Comparison of ENCODE assay signal across 18 cellular contexts in genomic region chr9:72200452-72200851, GRCh38. TPM values are rescaled to one million over a fixed set of nuclear protein-coding genes. Genes with fewer than 3 reads are reported as not detected.
DNase-seq lines count a peak whose midpoint lies in the region; ATAC-seq and TF ChIP-seq lines count a peak whose summit lies in the region.
"Had no signal": no experiment of that assay in that cellular context is flagged by ENCODE, and none has a peak within 500 bp of the region (broad histone marks: within the 10 kb centered on the region; RNA-seq: fewer than 3 reads in every experiment).

No MANE protein-coding gene starts in this region.

- H3K9me3 Mint-ChIP-seq in WTC11, result no peaks in the 10 kb centered on the region; the same call in 1 of the 2 replicates
- H3K9me3 Mint-ChIP-seq: HFFc6 had no signal

- no peaks in the 10 kb centered on the region for H3K36me3 Mint-ChIP-seq in WTC11
- H3K36me3 Mint-ChIP-seq: CD4-positive, alpha-beta memory T cell had no signal

- DNase-seq in SIG-M5 treated with dmso at 0.1 percent for 504 hours (lab: John Stamatoyannopoulos, UW; ENCODE audit: unreplicated experiment) (peak; percentile 67), SIG-M5 (lab: John Stamatoyannopoulos, UW) (no peak), WTC11 (ENCODE audit: low spot score) (no peak), left colon (no peak)
- no peak for DNase-seq in activated T-cell treated with anti-CD3 and anti-CD28 coated beads, Interleukin-2, amount 50 U/mL, for 1 hour
- DNase-seq: AML-193; Calu3; CD4-positive, alpha-beta memory T cell; DMS79 treated with DMSO at 0.1 percent for 48 hours; GF-D8; GOT3; H7; HFFc6 had no signal

- H3K4me3 Mint-ChIP-seq in WTC11, result no peak overlapping the region
- H3K4me3 Mint-ChIP-seq: CD4-positive, alpha-beta memory T cell; HFFc6 had no signal

- H3K27me3 Mint-ChIP-seq in WTC11 (ENCODE audit: low read depth), result no peaks in the 10 kb centered on the region; the same call in 1 of the 2 replicates

- peaks cover 3% of the 10 kb centered on the region; the same call in 1 of the 2 replicates for H3K4me1 Mint-ChIP-seq in WTC11
- H3K4me1 Mint-ChIP-seq: CD4-positive, alpha-beta memory T cell had no signal

- no peak for TF ChIP-seq CTCF in WTC11 (IDR thresholded peaks at IDR 0.05)

- POLR2A ChIA-PET in WTC11 (lab: Charles Lee), result no interaction called here

- intact Hi-C loops in left colon (cut with DNase I, micrococcal nuclease), result no loop called here

- CTCF ChIA-PET in WTC11 (lab: Charles Lee), result interaction anchor here (1.3 kb wide), 1 partner anchor 161 kb away, joined by 3 read pairs; no protein-coding TSS in a partner anchor

- ATAC-seq in WTC11 (no peak), left colon (peak; percentile 64), HG02759 (IDR thresholded peaks at IDR 0.05; ENCODE audit: unreplicated experiment) (no peak), HG03135 (IDR thresholded peaks at IDR 0.05; ENCODE audit: unreplicated experiment) (no peak)
- ATAC-seq: A549, HCT116 had no signal

- no peak overlapping the region for H3K27ac Mint-ChIP-seq in WTC11
- H3K27ac Mint-ChIP-seq: HFFc6 had no signal

TF ChIP-seq in WTC11, 78 proteins besides CTCF, POLR2A, EP300 and RAD21:
- TF ChIP-seq ZNF219 (CRISPR knock-in tag; IDR thresholded peaks at IDR 0.05; ENCODE audit: borderline replicate concordance) (no peak), ZNF512 (CRISPR knock-in tag; IDR thresholded peaks at IDR 0.05; ENCODE audit: borderline replicate concordance) (0 out of 2 replicates have a peak, but pooled peaks have one; percentile 1)

RNA-seq across cellular contexts. Expression of gene GDA, which starts 51.2 kb away (rescaled TPM):
- total RNA-seq in WTC11 (2021), result 0.25 to 0.68 TPM (median 0.39 TPM) in 3 replicates
- total RNA-seq in left colon, result 10 to 100 TPM; 35.3 to 44.7 TPM
- total RNA-seq: CD4-positive, alpha-beta memory T cell; HFFc6; HT1080 had no signal

Comparison
In these comparisons a context has a peak if more than half of its experiments do, and no peak if none do; other contexts are left out.
1. RNA of gene GDA, which starts 51.2 kb away (total RNA-seq): 35.3 to 44.7 TPM in left colon; 0.25 to 0.68 TPM in WTC11; every median in the first group is over 10 times any median in the second.